17 cellular contexts compared by ENCODE assay signal in the genomic region with DNA sequence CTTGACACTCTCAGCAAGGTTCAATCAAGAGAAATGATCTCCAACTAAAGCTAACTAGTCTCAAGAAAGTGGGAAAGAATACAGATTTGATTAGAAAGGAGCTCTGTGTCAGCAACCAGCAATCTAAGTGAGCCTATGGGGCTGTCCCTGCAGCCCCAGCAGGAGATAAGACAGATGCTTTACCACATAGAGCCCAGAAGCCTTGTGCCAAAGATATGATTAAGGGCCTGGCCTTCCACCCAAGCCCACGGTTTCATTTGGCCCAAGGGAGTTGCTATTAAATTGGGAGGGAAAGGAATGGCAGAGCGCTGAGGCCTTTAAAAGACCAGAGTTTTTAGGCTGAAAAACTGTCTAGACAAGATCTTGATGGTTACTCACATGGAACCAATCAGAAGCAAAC.
"Had no signal": no experiment of that assay in that cellular context is flagged by ENCODE, and none has a peak within 500 bp of the region (broad histone marks: within the 10 kb centered on the region; RNA-seq: fewer than 3 reads in every experiment).

No MANE protein-coding gene starts in this region.

- H3K4me1 ChIP-seq: thyroid gland, uterus had no signal

- H3K27me3 Mint-ChIP-seq: activated CD4-positive, alpha-beta T cell treated with anti-CD3 and anti-CD28 coated beads for 36 hours; activated naive CD4-positive, alpha-beta T cell treated with anti-CD3 and anti-CD28 coated beads, Interleukin-2, amount 50 U/mL, for 24 hours had no signal

- H3K27me3 ChIP-seq: body of pancreas, heart left ventricle, ovary, thyroid gland, uterus had no signal

- H3K9me3 ChIP-seq: body of pancreas, heart left ventricle, ovary, thyroid gland, uterus had no signal

- H3K4me1 Mint-ChIP-seq: activated CD4-positive, alpha-beta T cell treated with anti-CD3 and anti-CD28 coated beads for 36 hours; activated naive CD4-positive, alpha-beta T cell treated with anti-CD3 and anti-CD28 coated beads, Interleukin-2, amount 50 U/mL, for 24 hours had no signal

- H3K27ac Mint-ChIP-seq: activated CD4-positive, alpha-beta T cell treated with anti-CD3 and anti-CD28 coated beads for 36 hours; activated CD8-positive, alpha-beta T cell treated with anti-CD3 and anti-CD28 coated beads, Interleukin-2, amount 10 ng/mL, durations not matched to agents 7 days and 5 days; activated naive CD4-positive, alpha-beta T cell treated with anti-CD3 and anti-CD28 coated beads, Interleukin-2, amount 50 U/mL, for 24 hours; nephron; stimulated activated effector memory CD8-positive, alpha-beta T cell treated with anti-CD3 and anti-CD28 coated beads, Interleukin-12 subunit alpha, Interleukin-12 subunit beta, amount 100 ng/mL, for 72 hours had no signal

- H3K36me3 ChIP-seq: ovary, uterus had no signal

- H3K4me3 ChIP-seq: body of pancreas, heart left ventricle, ovary, skin epidermis, thyroid gland, uterus had no signal

- H3K4me3 Mint-ChIP-seq: activated CD4-positive, alpha-beta T cell treated with anti-CD3 and anti-CD28 coated beads for 36 hours; activated CD8-positive, alpha-beta T cell treated with anti-CD3 and anti-CD28 coated beads, Interleukin-2, amount 10 ng/mL, durations not matched to agents 7 days and 5 days; activated naive CD4-positive, alpha-beta T cell treated with anti-CD3 and anti-CD28 coated beads, Interleukin-2, amount 50 U/mL, for 24 hours; nephron; stimulated activated effector memory CD8-positive, alpha-beta T cell treated with anti-CD3 and anti-CD28 coated beads, Interleukin-12 subunit alpha, Interleukin-12 subunit beta, amount 100 ng/mL, for 72 hours had no signal

- H3K9me3 Mint-ChIP-seq: activated naive CD4-positive, alpha-beta T cell treated with anti-CD3 and anti-CD28 coated beads, Interleukin-2, amount 50 U/mL, for 24 hours; nephron; stimulated activated effector memory CD8-positive, alpha-beta T cell treated with anti-CD3 and anti-CD28 coated beads, Interleukin-12 subunit alpha, Interleukin-12 subunit beta, amount 100 ng/mL, for 72 hours had no signal

- H3K27ac ChIP-seq: body of pancreas, heart left ventricle, ovary, skin epidermis, thyroid gland, uterus, WERI-Rb-1 had no signal

- ATAC-seq: activated CD4-positive, alpha-beta T cell treated with anti-CD3 and anti-CD28 coated beads for 36 hours; activated CD8-positive, alpha-beta T cell treated with anti-CD3 and anti-CD28 coated beads, Interleukin-2, amount 10 ng/mL, durations not matched to agents 7 days and 5 days; stimulated activated effector memory CD8-positive, alpha-beta T cell treated with anti-CD3 and anti-CD28 coated beads, Interleukin-12 subunit alpha, Interleukin-12 subunit beta, amount 100 ng/mL, for 72 hours had no signal

- DNase-seq: activated CD4-positive, alpha-beta T cell treated with anti-CD3 and anti-CD28 coated beads for 36 hours; activated CD8-positive, alpha-beta memory T cell treated with anti-CD3 and anti-CD28 coated beads, Interleukin-2, amount 50 U/mL, for 48 hours; activated CD8-positive, alpha-beta T cell treated with anti-CD3 and anti-CD28 coated beads, Interleukin-2, amount 10 ng/mL, durations not matched to agents 7 days and 5 days; dermis blood vessel endothelial cell; foreskin melanocyte; heart left ventricle; mammary epithelial cell; ovary; SW 1271; thyroid gland; uterus; WERI-Rb-1 had no signal
